ENCODE assay signal across 1 cellular context in genomic region chr16:53089434-53090270, GRCh38.
TF ChIP-seq lines count a peak whose summit lies in the region.

No MANE protein-coding gene starts in this region.

TF ChIP-seq in HepG2, 621 proteins besides CTCF, POLR2A, EP300 and RAD21:
- peak; percentile 48 for TF ChIP-seq HNF4A (CRISPR knock-in tag; IDR thresholded peaks at IDR 0.05)
- no peak for TF ChIP-seq XRCC5 (optimal IDR thresholded peaks at IDR 0.05; ENCODE audit: low read length)
- TF ChIP-seq MAFK (conservative IDR thresholded peaks at IDR 0.05 in 1 of 2, IDR thresholded peaks at IDR 0.05 in 1 of 2; ENCODE audit: low read length in 2 of 2) = no peak
- TF ChIP-seq FOXA3 (CRISPR knock-in tag; IDR thresholded peaks at IDR 0.05) = peak; percentile 28; the same call in 1 of the 2 replicates
- TF ChIP-seq FOXM1 (CRISPR knock-in tag; IDR thresholded peaks at IDR 0.05) = no peak
- TF ChIP-seq ZNF644 (CRISPR knock-in tag; IDR thresholded peaks at IDR 0.05; ENCODE audit: low read depth) = peak; percentile 23; the same call in 1 of the 2 replicates
- TF ChIP-seq, protein P1, sequence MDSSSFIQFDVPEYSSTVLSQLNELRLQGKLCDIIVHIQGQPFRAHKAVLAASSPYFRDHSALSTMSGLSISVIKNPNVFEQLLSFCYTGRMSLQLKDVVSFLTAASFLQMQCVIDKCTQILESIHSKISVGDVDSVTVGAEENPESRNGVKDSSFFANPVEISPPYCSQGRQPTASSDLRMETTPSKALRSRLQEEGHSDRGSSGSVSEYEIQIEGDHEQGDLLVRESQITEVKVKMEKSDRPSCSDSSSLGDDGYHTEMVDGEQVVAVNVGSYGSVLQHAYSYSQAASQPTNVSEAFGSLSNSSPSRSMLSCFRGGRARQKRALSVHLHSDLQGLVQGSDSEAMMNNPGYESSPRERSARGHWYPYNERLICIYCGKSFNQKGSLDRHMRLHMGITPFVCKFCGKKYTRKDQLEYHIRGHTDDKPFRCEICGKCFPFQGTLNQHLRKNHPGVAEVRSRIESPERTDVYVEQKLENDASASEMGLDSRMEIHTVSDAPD (CRISPR knock-in tag; IDR thresholded peaks at IDR 0.05) = no peak
- TF ChIP-seq KLF9 (CRISPR knock-in tag; IDR thresholded peaks at IDR 0.05; ENCODE audit: low read depth) = no peak
- no peak for TF ChIP-seq ZNF800 (CRISPR knock-in tag; IDR thresholded peaks at IDR 0.05)
- TF ChIP-seq SOX6 (IDR thresholded peaks at IDR 0.05) = no peak
- TF ChIP-seq SOX6 (CRISPR knock-in tag; IDR thresholded peaks at IDR 0.05) = 0 out of 2 replicates have a peak, but pooled peaks have one; percentile 0
- no peak for TF ChIP-seq ZNF891 (CRISPR knock-in tag; IDR thresholded peaks at IDR 0.05)
- TF ChIP-seq KDM2A (CRISPR knock-in tag; IDR thresholded peaks at IDR 0.05; ENCODE audit: borderline replicate concordance, low read depth) = no peak
- TF ChIP-seq POLR2G (IDR thresholded peaks at IDR 0.05; ENCODE audit: low read depth, low read length) = no peak
- 0 out of 2 replicates have a peak, but pooled peaks have one; percentile 20 for TF ChIP-seq HMG20B (CRISPR knock-in tag; conservative IDR thresholded peaks at IDR 0.05)
- TF ChIP-seq ZBTB3 (CRISPR knock-in tag; IDR thresholded peaks at IDR 0.05; ENCODE audit: borderline replicate concordance, low read depth) = no peak
- TF ChIP-seq, protein P2, sequence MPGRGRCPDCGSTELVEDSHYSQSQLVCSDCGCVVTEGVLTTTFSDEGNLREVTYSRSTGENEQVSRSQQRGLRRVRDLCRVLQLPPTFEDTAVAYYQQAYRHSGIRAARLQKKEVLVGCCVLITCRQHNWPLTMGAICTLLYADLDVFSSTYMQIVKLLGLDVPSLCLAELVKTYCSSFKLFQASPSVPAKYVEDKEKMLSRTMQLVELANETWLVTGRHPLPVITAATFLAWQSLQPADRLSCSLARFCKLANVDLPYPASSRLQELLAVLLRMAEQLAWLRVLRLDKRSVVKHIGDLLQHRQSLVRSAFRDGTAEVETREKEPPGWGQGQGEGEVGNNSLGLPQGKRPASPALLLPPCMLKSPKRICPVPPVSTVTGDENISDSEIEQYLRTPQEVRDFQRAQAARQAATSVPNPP (CRISPR knock-in tag; IDR thresholded peaks at IDR 0.05) = no peak
- TF ChIP-seq, protein P3, sequence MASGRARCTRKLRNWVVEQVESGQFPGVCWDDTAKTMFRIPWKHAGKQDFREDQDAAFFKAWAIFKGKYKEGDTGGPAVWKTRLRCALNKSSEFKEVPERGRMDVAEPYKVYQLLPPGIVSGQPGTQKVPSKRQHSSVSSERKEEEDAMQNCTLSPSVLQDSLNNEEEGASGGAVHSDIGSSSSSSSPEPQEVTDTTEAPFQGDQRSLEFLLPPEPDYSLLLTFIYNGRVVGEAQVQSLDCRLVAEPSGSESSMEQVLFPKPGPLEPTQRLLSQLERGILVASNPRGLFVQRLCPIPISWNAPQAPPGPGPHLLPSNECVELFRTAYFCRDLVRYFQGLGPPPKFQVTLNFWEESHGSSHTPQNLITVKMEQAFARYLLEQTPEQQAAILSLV (CRISPR knock-in tag; IDR thresholded peaks at IDR 0.05; ENCODE audit: borderline replicate concordance) = no peak
- no peak for TF ChIP-seq ARNT (IDR thresholded peaks at IDR 0.05)
- TF ChIP-seq, protein P4, sequence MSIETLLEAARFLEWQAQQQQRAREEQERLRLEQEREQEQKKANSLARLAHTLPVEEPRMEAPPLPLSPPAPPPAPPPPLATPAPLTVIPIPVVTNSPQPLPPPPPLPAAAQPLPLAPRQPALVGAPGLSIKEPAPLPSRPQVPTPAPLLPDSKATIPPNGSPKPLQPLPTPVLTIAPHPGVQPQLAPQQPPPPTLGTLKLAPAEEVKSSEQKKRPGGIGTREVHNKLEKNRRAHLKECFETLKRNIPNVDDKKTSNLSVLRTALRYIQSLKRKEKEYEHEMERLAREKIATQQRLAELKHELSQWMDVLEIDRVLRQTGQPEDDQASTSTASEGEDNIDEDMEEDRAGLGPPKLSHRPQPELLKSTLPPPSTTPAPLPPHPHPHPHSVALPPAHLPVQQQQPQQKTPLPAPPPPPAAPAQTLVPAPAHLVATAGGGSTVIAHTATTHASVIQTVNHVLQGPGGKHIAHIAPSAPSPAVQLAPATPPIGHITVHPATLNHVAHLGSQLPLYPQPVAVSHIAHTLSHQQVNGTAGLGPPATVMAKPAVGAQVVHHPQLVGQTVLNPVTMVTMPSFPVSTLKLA (IDR thresholded peaks at IDR 0.05) = no peak
- no peak for TF ChIP-seq KLF15 (CRISPR knock-in tag; IDR thresholded peaks at IDR 0.05; ENCODE audit: borderline replicate concordance)
- no peak for TF ChIP-seq CHCHD3 (CRISPR knock-in tag; IDR thresholded peaks at IDR 0.05)
- TF ChIP-seq NCOR1 (IDR thresholded peaks at IDR 0.05; ENCODE audit: borderline replicate concordance, low read length) = no peak
- no peak for TF ChIP-seq NR2F1 (CRISPR knock-in tag; IDR thresholded peaks at IDR 0.05)
- TF ChIP-seq PBX2 (CRISPR knock-in tag; IDR thresholded peaks at IDR 0.05) = no peak
- no peak for TF ChIP-seq NPAS2 (CRISPR knock-in tag; IDR thresholded peaks at IDR 0.05; ENCODE audit: borderline replicate concordance)
- no peak for TF ChIP-seq SNAI1 (CRISPR knock-in tag; IDR thresholded peaks at IDR 0.05; ENCODE audit: borderline replicate concordance)
- TF ChIP-seq, protein P5, sequence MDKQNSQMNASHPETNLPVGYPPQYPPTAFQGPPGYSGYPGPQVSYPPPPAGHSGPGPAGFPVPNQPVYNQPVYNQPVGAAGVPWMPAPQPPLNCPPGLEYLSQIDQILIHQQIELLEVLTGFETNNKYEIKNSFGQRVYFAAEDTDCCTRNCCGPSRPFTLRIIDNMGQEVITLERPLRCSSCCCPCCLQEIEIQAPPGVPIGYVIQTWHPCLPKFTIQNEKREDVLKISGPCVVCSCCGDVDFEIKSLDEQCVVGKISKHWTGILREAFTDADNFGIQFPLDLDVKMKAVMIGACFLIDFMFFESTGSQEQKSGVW (CRISPR knock-in tag; IDR thresholded peaks at IDR 0.05; ENCODE audit: borderline replicate concordance) = no peak
- no peak for TF ChIP-seq ZBTB46 (CRISPR knock-in tag; IDR thresholded peaks at IDR 0.05; ENCODE audit: borderline replicate concordance)
- no peak for TF ChIP-seq EED (CRISPR knock-in tag; IDR thresholded peaks at IDR 0.05)
- TF ChIP-seq FOXA1 (IDR thresholded peaks at IDR 0.05) = no peak
- TF ChIP-seq FOXA1 (CRISPR knock-in tag; IDR thresholded peaks at IDR 0.05) = 0 out of 2 replicates have a peak, but pooled peaks have one; percentile 10
- TF ChIP-seq GFI1 (CRISPR knock-in tag; IDR thresholded peaks at IDR 0.05; ENCODE audit: borderline replicate concordance) = peak; percentile 90
- TF ChIP-seq ZNF160 (CRISPR knock-in tag; IDR thresholded peaks at IDR 0.05) = no peak
- TF ChIP-seq PRMT3 (CRISPR knock-in tag; IDR thresholded peaks at IDR 0.05; ENCODE audit: borderline replicate concordance, low read depth) = no peak
- TF ChIP-seq ZNF556 (CRISPR knock-in tag; IDR thresholded peaks at IDR 0.05; ENCODE audit: borderline replicate concordance) = no peak
- no peak for TF ChIP-seq KAT8 (CRISPR knock-in tag; IDR thresholded peaks at IDR 0.05)
- no peak for TF ChIP-seq HMGA1 (CRISPR knock-in tag; conservative IDR thresholded peaks at IDR 0.05)
- TF ChIP-seq SOX5 (CRISPR knock-in tag; IDR thresholded peaks at IDR 0.05; ENCODE audit: borderline replicate concordance) = no peak
